19 cellular contexts compared by ENCODE assay signal in genomic region chr9:131631254-131631653, GRCh38.
DNase-seq lines count a peak whose midpoint lies in the region; ATAC-seq and TF ChIP-seq lines count a peak whose summit lies in the region.
"Had no signal": no experiment of that assay in that cellular context is flagged by ENCODE, and none has a peak within 500 bp of the region (broad histone marks: within the 10 kb centered on the region; RNA-seq: fewer than 3 reads in every experiment).

No MANE protein-coding gene starts in this region.

- no peaks in the 10 kb centered on the region for H3F3A ChIP-seq in GM23338 (replicated peaks; ENCODE audit: low read depth)

- H3K4me1 ChIP-seq in GM23338 (ENCODE audit: insufficient read depth) (peaks cover 13% of the 10 kb centered on the region; the same call in 1 of the 2 replicates), neuronal stem cell (ENCODE audit: control insufficient read depth in 2 of 2, insufficient read depth in 1 of 2, low read depth in 1 of 2, low read length in 2 of 2) (peaks cover 0 to 11% of the 10 kb centered on the region in 2 donors), HAP-1 (peaks cover 13% of the 10 kb centered on the region), suprapubic skin (peaks cover 36% of the 10 kb centered on the region)

- peak overlapping the region; percentile 24 for H2AK5ac ChIP-seq in neuronal stem cell (ENCODE audit: low read depth, low read length)

- POLR2A ChIA-PET in WTC11 (lab: Charles Lee): no interaction called here

- peaks cover 40% of the 10 kb centered on the region for H3K36me3 Mint-ChIP-seq in T-helper 1 cell treated with Interleukin-12 subunit alpha and Interleukin-12 subunit beta and Interleukin-4 antibody, amounts not matched to agents 30 μg/mL and 1 μg/mL, for 36 hours (ENCODE audit: low read depth)
- H3K36me3 Mint-ChIP-seq in GM23338 (ENCODE audit: low read depth) (peaks cover 7% of the 10 kb centered on the region; the same call in 2 of the 3 replicates), WTC11 (peaks cover 9% of the 10 kb centered on the region)
- peaks cover 33% of the 10 kb centered on the region for H3K36me3 Mint-ChIP-seq in central memory CD8-positive, alpha-beta T cell (ENCODE audit: insufficient read depth)

- H3K4me1 Mint-ChIP-seq in T-helper 1 cell treated with Interleukin-12 subunit alpha and Interleukin-12 subunit beta and Interleukin-4 antibody, amounts not matched to agents 30 μg/mL and 1 μg/mL, for 36 hours (ENCODE audit: low read depth): peaks cover 52% of the 10 kb centered on the region
- H3K4me1 Mint-ChIP-seq in GM23338 (peaks cover 26% of the 10 kb centered on the region), WTC11 (peaks cover 24% of the 10 kb centered on the region)
- H3K4me1 Mint-ChIP-seq in central memory CD8-positive, alpha-beta T cell: peaks cover 51% of the 10 kb centered on the region

- no peak overlapping the region for H2BK12ac ChIP-seq in neuronal stem cell (ENCODE audit: low read length)

- H4K8ac ChIP-seq in neuronal stem cell (ENCODE audit: low read depth, low read length): no peak overlapping the region

- no peak overlapping the region for H2BK5ac ChIP-seq in neuronal stem cell (ENCODE audit: low read length)

- H3K27ac Mint-ChIP-seq in T-helper 1 cell treated with Interleukin-12 subunit alpha and Interleukin-12 subunit beta and Interleukin-4 antibody, amounts not matched to agents 30 μg/mL and 1 μg/mL, for 36 hours: peak overlapping the region; percentile 81
- H3K27ac Mint-ChIP-seq in GM23338: no peak overlapping the region
- peak overlapping the region; percentile 97 for H3K27ac Mint-ChIP-seq in central memory CD8-positive, alpha-beta T cell (ENCODE audit: low read depth)
- no peak overlapping the region for H3K27ac Mint-ChIP-seq in WTC11

- no peak overlapping the region for H3K4ac ChIP-seq in neuronal stem cell (ENCODE audit: low read length)

- H2BK120ac ChIP-seq in neuronal stem cell (ENCODE audit: low read depth, low read length): no peak overlapping the region

- in situ Hi-C loops in HAP-1 (cut with MboI; ENCODE audit: low sequenced_read_pairs): no loop called here

- H3K79me2 ChIP-seq in GM23338 (replicated peaks; ENCODE audit: insufficient read depth): no peaks in the 10 kb centered on the region

- H3K4me3 Mint-ChIP-seq in T-helper 1 cell treated with Interleukin-12 subunit alpha and Interleukin-12 subunit beta and Interleukin-4 antibody, amounts not matched to agents 30 μg/mL and 1 μg/mL, for 36 hours: no peak overlapping the region
- H3K4me3 Mint-ChIP-seq in GM23338 (no peak overlapping the region), WTC11 (no peak overlapping the region)
- H3K4me3 Mint-ChIP-seq in central memory CD8-positive, alpha-beta T cell: peak overlapping the region; percentile 3
- H3K4me3 Mint-ChIP-seq: naive thymus-derived CD8-positive, alpha-beta T cell had no signal

- no peaks in the 10 kb centered on the region for H3K9me2 ChIP-seq in GM23338 (ENCODE audit: insufficient read depth)

- H3K18ac ChIP-seq in neuronal stem cell (ENCODE audit: low read length): peak overlapping the region; percentile 84

- DNase-seq in T-helper 1 cell (no peak), GM23338 (ENCODE audit: low spot score) (no peak), neuronal stem cell (ENCODE audit: low spot score) (no peak), WTC11 (ENCODE audit: low spot score) (no peak), HAP-1 (ENCODE audit: low spot score in 2 of 2) (no peak), suprapubic skin (ENCODE audit: low spot score in 2 of 2) (no peak)
- no peak for DNase-seq in central memory CD8-positive, alpha-beta T cell (ENCODE audit: low spot score in 2 of 2)
- DNase-seq: anterior cingulate cortex; BE2C; cerebellar nuclear complex; GM23248; KBM-7; naive thymus-derived CD8-positive, alpha-beta T cell; NCI-H2029; stimulated activated CD4-positive, alpha-beta T cell treated with anti-CD3 and anti-CD28 coated beads, Interleukin-4, amount 100 ng/mL, for 4 hours had no signal

- CTCF ChIA-PET in WTC11 (lab: Charles Lee): interaction anchor here (0.9 kb wide), 1 partner anchor 11 kb away, joined by 4 read pairs; no protein-coding TSS in a partner anchor

- H3K9me3 Mint-ChIP-seq in T-helper 1 cell treated with Interleukin-12 subunit alpha and Interleukin-12 subunit beta and Interleukin-4 antibody, amounts not matched to agents 30 μg/mL and 1 μg/mL, for 36 hours: no peaks in the 10 kb centered on the region
- no peaks in the 10 kb centered on the region for H3K9me3 Mint-ChIP-seq in GM23338
- no peaks in the 10 kb centered on the region for H3K9me3 Mint-ChIP-seq in central memory CD8-positive, alpha-beta T cell
- H3K9me3 Mint-ChIP-seq in WTC11: no peaks in the 10 kb centered on the region
- H3K9me3 Mint-ChIP-seq: naive thymus-derived CD8-positive, alpha-beta T cell had no signal

- H3K27ac ChIP-seq in GM23338 (ENCODE audit: low read depth) (peak overlapping the region; percentile 6; the same call in 1 of the 2 replicates), neuronal stem cell (replicated peaks; ENCODE audit: low read length) (no peak overlapping the region), suprapubic skin (no peak overlapping the region)
- H3K27ac ChIP-seq: 22Rv1, GM23248, thoracic aorta had no signal

- no peak overlapping the region for H2BK15ac ChIP-seq in neuronal stem cell (ENCODE audit: low read length)

- H3K36me3 ChIP-seq in GM23338 (ENCODE audit: insufficient read depth) (no peaks in the 10 kb centered on the region), neuronal stem cell (replicated peaks in 1 of 2; ENCODE audit: control insufficient read depth in 2 of 2, insufficient read depth in 2 of 2, low read length in 2 of 2) (peaks cover 4 to 39% of the 10 kb centered on the region in 2 donors), HAP-1 (replicated peaks) (peaks cover 9% of the 10 kb centered on the region; the same call in 1 of the 2 replicates), suprapubic skin (peaks cover 28% of the 10 kb centered on the region)
- H3K36me3 ChIP-seq: BE2C, thoracic aorta had no signal

- TF ChIP-seq POLR2A in suprapubic skin (IDR thresholded peaks at IDR 0.05): no peak

- no peaks in the 10 kb centered on the region; the same call in 1 of the 2 replicates for H4K20me1 ChIP-seq in GM23338 (replicated peaks; ENCODE audit: insufficient read depth)

- TF ChIP-seq CTCF in GM23338 (conservative IDR thresholded peaks at IDR 0.05; ENCODE audit: low read depth in 2 of 2) (no peak), WTC11 (IDR thresholded peaks at IDR 0.05) (no peak), suprapubic skin (IDR thresholded peaks at IDR 0.05) (no peak)

- no peaks in the 10 kb centered on the region for H3K27me3 Mint-ChIP-seq in T-helper 1 cell treated with Interleukin-12 subunit alpha and Interleukin-12 subunit beta and Interleukin-4 antibody, amounts not matched to agents 30 μg/mL and 1 μg/mL, for 36 hours (ENCODE audit: low read depth)
- H3K27me3 Mint-ChIP-seq in GM23338 (ENCODE audit: insufficient read depth, low read depth, poor library complexity): peaks cover 8% of the 10 kb centered on the region
- no peaks in the 10 kb centered on the region for H3K27me3 Mint-ChIP-seq in central memory CD8-positive, alpha-beta T cell
- H3K27me3 Mint-ChIP-seq in WTC11 (ENCODE audit: low read depth): no peaks in the 10 kb centered on the region
- H3K27me3 Mint-ChIP-seq: naive thymus-derived CD8-positive, alpha-beta T cell had no signal

- no peaks in the 10 kb centered on the region for H3K79me1 ChIP-seq in neuronal stem cell (ENCODE audit: low read depth, low read length)

- no peaks in the 10 kb centered on the region for H3K27me3 ChIP-seq in GM23338 (ENCODE audit: insufficient read depth)
- no peaks in the 10 kb centered on the region for H3K27me3 ChIP-seq in neuronal stem cell (ENCODE audit: control insufficient read depth in 3 of 3, insufficient read depth in 3 of 3, low read depth in 1 of 3, low read length in 3 of 3)
- no peaks in the 10 kb centered on the region for H3K27me3 ChIP-seq in HAP-1 (ENCODE audit: low read depth)
- no peaks in the 10 kb centered on the region for H3K27me3 ChIP-seq in suprapubic skin
- H3K27me3 ChIP-seq: BE2C had no signal

- H3K4me2 ChIP-seq in GM23338 (no peak overlapping the region), neuronal stem cell (ENCODE audit: insufficient read depth, low read length, poor library complexity, severe bottlenecking) (no peak overlapping the region)

- TF ChIP-seq EP300 in suprapubic skin (IDR thresholded peaks at IDR 0.05): no peak

- H4K91ac ChIP-seq in neuronal stem cell (ENCODE audit: low read depth, low read length, poor library complexity): peak overlapping the region; percentile 82

- WGBS in neuronal stem cell (ENCODE audit: extremely low coverage in 2 of 2, insufficient read length in 2 of 2, insufficient replicate concordance in 1 of 2), 2 donors: no CpG with 5 or more reads among the region's 12 CpGs
- WGBS in suprapubic skin: 88% methylated on average over 12 of the region's 12 CpGs

- H2AFZ ChIP-seq in GM23338 (no peak overlapping the region), neuronal stem cell (ENCODE audit: low read length) (no peak overlapping the region)
- H2AFZ ChIP-seq: GM23248 had no signal

- H3K9me3 ChIP-seq in neuronal stem cell (replicated peaks in 1 of 2; ENCODE audit: control insufficient read depth in 2 of 2, insufficient read depth in 1 of 2, low read depth in 1 of 2, low read length in 2 of 2) (peaks cover 0 to 2% of the 10 kb centered on the region in 2 donors), HAP-1 (no peaks in the 10 kb centered on the region), suprapubic skin (no peaks in the 10 kb centered on the region)
- H3K9me3 ChIP-seq: BE2C, thoracic aorta had no signal

- H3K23ac ChIP-seq in neuronal stem cell (ENCODE audit: low read depth, low read length, poor library complexity): peak overlapping the region; percentile 67

- H3K4me3 ChIP-seq in GM23338 (no peak overlapping the region), neuronal stem cell (ENCODE audit: low read length in 2 of 2) (no peak overlapping the region), HAP-1 (no peak overlapping the region), suprapubic skin (no peak overlapping the region)
- H3K4me3 ChIP-seq: GM23248, lung, thoracic aorta had no signal

- ATAC-seq in GM23338: no peak
- no peak for ATAC-seq in central memory CD8-positive, alpha-beta T cell (replicated peaks; ENCODE audit: extremely low read depth, poor library complexity, severe bottlenecking)
- no peak for ATAC-seq in WTC11
- ATAC-seq: naive thymus-derived CD8-positive, alpha-beta T cell had no signal

- peak overlapping the region; percentile 25 for H3K14ac ChIP-seq in neuronal stem cell (ENCODE audit: low read length)

- H3K9ac ChIP-seq in neuronal stem cell (ENCODE audit: low read depth, low read length, poor library complexity): no peak overlapping the region
- H3K9ac ChIP-seq: GM23248 had no signal

TF ChIP-seq in GM23338, 12 proteins besides CTCF, POLR2A, EP300 and RAD21:
- no peak for TF ChIP-seq ZNF114 (CRISPR knock-in tag; IDR thresholded peaks at IDR 0.05)
TF ChIP-seq in GM23338: peak in this region for 0.

TF ChIP-seq in WTC11, 78 proteins besides CTCF, POLR2A, EP300 and RAD21 (continues in another document):
- TF ChIP-seq NR3C1 (CRISPR knock-in tag; conservative IDR thresholded peaks at IDR 0.05; ENCODE audit: low read depth): no peak
- no peak for TF ChIP-seq ESRRA (CRISPR knock-in tag; IDR thresholded peaks at IDR 0.05; ENCODE audit: borderline replicate concordance)

Comparison
In these comparisons a context has a peak if more than half of its experiments do, and no peak if none do; other contexts are left out.
1. H3K27ac Mint-ChIP-seq: peak in T-helper 1 cell treated with Interleukin-12 subunit alpha and Interleukin-12 subunit beta and Interleukin-4 antibody, amounts not matched to agents 30 μg/mL and 1 μg/mL, for 36 hours (single experiment) and central memory CD8-positive, alpha-beta T cell (single experiment); none in GM23338 (single experiment) and WTC11 (single experiment).